In genomic region chr15:95840004-95840403, GRCh38 we compare ENCODE assay signal across 10 cellular contexts.
DNase-seq lines count a peak whose midpoint lies in the region; ATAC-seq and TF ChIP-seq lines count a peak whose summit lies in the region.
"Had no signal": no experiment of that assay in that cellular context is flagged by ENCODE, and none has a peak within 500 bp of the region (broad histone marks: within the 10 kb centered on the region; RNA-seq: fewer than 3 reads in every experiment).

No MANE protein-coding gene starts in this region.

- H3K4me1 ChIP-seq in ACC112 (ENCODE audit: control insufficient read depth, insufficient read depth, low read length, unreplicated experiment) (peaks cover 34% of the 10 kb centered on the region), esophagus muscularis mucosa (peaks cover 3 to 17% (median 13%) of the 10 kb centered on the region in 4 donors)

- H3K27ac ChIP-seq in ACC112 (ENCODE audit: low read depth, low read length) (peak overlapping the region; percentile 88), esophagus muscularis mucosa (replicated peaks in 1 of 4) (peak overlapping the region; percentile 50 to 59 (median 54))

- peak; percentile 32 for TF ChIP-seq EP300 in esophagus muscularis mucosa (IDR thresholded peaks at IDR 0.05)

- H3K36me3 ChIP-seq in ACC112 (ENCODE audit: insufficient read depth, low read length) (no peaks in the 10 kb centered on the region), esophagus muscularis mucosa (no peaks in the 10 kb centered on the region)

- no peak for TF ChIP-seq CTCF in esophagus muscularis mucosa (IDR thresholded peaks at IDR 0.05)
- TF ChIP-seq CTCF in natural killer cell (IDR thresholded peaks at IDR 0.05) = no peak

- peak overlapping the region; percentile 58 for H2AFZ ChIP-seq in ACC112 (ENCODE audit: low read length, unreplicated experiment)

- no peaks in the 10 kb centered on the region for H3K9me3 Mint-ChIP-seq in natural killer cell

- H3K36me3 Mint-ChIP-seq in natural killer cell = no peaks in the 10 kb centered on the region
- H3K36me3 Mint-ChIP-seq: CD14-positive monocyte had no signal

- H3K4me1 Mint-ChIP-seq in natural killer cell = peaks cover 35 to 39% of the 10 kb centered on the region in 2 donors
- H3K4me1 Mint-ChIP-seq: CD14-positive monocyte had no signal

- H3K4me3 ChIP-seq in ACC112 (ENCODE audit: low read depth, low read length) (peak overlapping the region; percentile 22; the same call in 1 of the 2 replicates), esophagus muscularis mucosa (no peak overlapping the region)

- 38% methylated on average over 4 of the region's 4 CpGs for WGBS in esophagus muscularis mucosa

- H3K27me3 ChIP-seq in ACC112 (ENCODE audit: insufficient read depth, low read length) (no peaks in the 10 kb centered on the region), esophagus muscularis mucosa (no peaks in the 10 kb centered on the region)

- intact Hi-C loops in esophagus muscularis mucosa (cut with DNase I) (no loop called here), natural killer cell (cut with micrococcal nuclease) (no loop called here)

- no peak for TF ChIP-seq POLR2A in esophagus muscularis mucosa (IDR thresholded peaks at IDR 0.05; ENCODE audit: low read depth)

- H3K27me3 Mint-ChIP-seq in natural killer cell (ENCODE audit: low read depth in 2 of 2) = no peaks in the 10 kb centered on the region

- DNase-seq in HCEC 1CT (peak; percentile 82), esophagus muscularis mucosa (ENCODE audit: extremely low spot score) (no peak), natural killer cell (no peak)
- no peak for DNase-seq in stimulated activated CD4-positive, alpha-beta T cell treated with anti-CD3 and anti-CD28 coated beads, Interleukin-1b, Interleukin-23, amount 100 ng/mL, for 48 hours
- DNase-seq: NCI-H1105 had no signal

- H3K27ac Mint-ChIP-seq in natural killer cell = peak overlapping the region; percentile 83 to 90
- H3K27ac Mint-ChIP-seq: CD14-positive monocyte had no signal

- H3K79me2 ChIP-seq in ACC112 (ENCODE audit: control insufficient read depth, insufficient read depth, low read length, unreplicated experiment) = no peaks in the 10 kb centered on the region

- ATAC-seq in natural killer cell (no peak), HG02759 (IDR thresholded peaks at IDR 0.05; ENCODE audit: unreplicated experiment) (no peak), HG02798 (IDR thresholded peaks at IDR 0.05; ENCODE audit: poor library complexity, unreplicated experiment) (no peak), GM19395 (IDR thresholded peaks at IDR 0.05; ENCODE audit: unreplicated experiment) (no peak)

- H3K9me3 ChIP-seq in esophagus muscularis mucosa = no peaks in the 10 kb centered on the region

- peak overlapping the region; percentile 66 for H3K4me3 Mint-ChIP-seq in natural killer cell
- H3K4me3 Mint-ChIP-seq: CD14-positive monocyte had no signal
